ENCODE assay signal across 1 cellular context in genomic region chr13:50081899-50082425, GRCh38.
A peak's percentile ranks its signal among the peaks of the same experiment; 100 is the strongest.
TF ChIP-seq lines count a peak whose summit lies in the region.

No MANE protein-coding gene starts in this region.

TF ChIP-seq in HepG2, 621 proteins besides CTCF, POLR2A, EP300 and RAD21 (continued from another document and continues in another):
- TF ChIP-seq PAWR (CRISPR knock-in tag; IDR thresholded peaks at IDR 0.05; ENCODE audit: borderline replicate concordance) (no peak), DMAP1 (CRISPR knock-in tag; IDR thresholded peaks at IDR 0.05) (peak; percentile 57; the same call in 1 of the 2 replicates), SNAPC5 (CRISPR knock-in tag; IDR thresholded peaks at IDR 0.05; ENCODE audit: borderline replicate concordance) (peak; percentile 97), TP53 (CRISPR knock-in tag; conservative IDR thresholded peaks at IDR 0.05) (no peak), NR2F2 (IDR thresholded peaks at IDR 0.05; ENCODE audit: borderline replicate concordance, low read depth) (no peak), SNRNP70 (IDR thresholded peaks at IDR 0.05; ENCODE audit: low read depth, low read length) (no peak), AKAP8 (CRISPR knock-in tag; IDR thresholded peaks at IDR 0.05) (no peak), ZNF142 (CRISPR knock-in tag; IDR thresholded peaks at IDR 0.05) (no peak), ZNF580 (CRISPR knock-in tag; IDR thresholded peaks at IDR 0.05; ENCODE audit: borderline replicate concordance, low read depth) (no peak), HDAC1 (CRISPR knock-in tag; IDR thresholded peaks at IDR 0.05) (peak; percentile 23; the same call in 1 of the 2 replicates), ZNF570 (CRISPR knock-in tag; IDR thresholded peaks at IDR 0.05; ENCODE audit: borderline replicate concordance) (no peak), PHF5A (CRISPR knock-in tag; IDR thresholded peaks at IDR 0.05; ENCODE audit: low read depth, unreplicated experiment) (peak; percentile 4), ZNF609 (CRISPR knock-in tag; IDR thresholded peaks at IDR 0.05; ENCODE audit: borderline replicate concordance) (0 out of 2 replicates have a peak, but pooled peaks have one; percentile 4), BRF2 (CRISPR knock-in tag; IDR thresholded peaks at IDR 0.05) (peak; percentile 88), ESRRA (CRISPR knock-in tag; IDR thresholded peaks at IDR 0.05; ENCODE audit: low read depth) (no peak), FOXJ3 (CRISPR knock-in tag; IDR thresholded peaks at IDR 0.05; ENCODE audit: borderline replicate concordance) (no peak), GZF1 (CRISPR knock-in tag; IDR thresholded peaks at IDR 0.05) (no peak), TIGD3 (CRISPR knock-in tag; IDR thresholded peaks at IDR 0.05; ENCODE audit: borderline replicate concordance) (no peak), NFKBIZ (CRISPR knock-in tag; IDR thresholded peaks at IDR 0.05) (no peak), ZNF800 (CRISPR knock-in tag; IDR thresholded peaks at IDR 0.05) (no peak), JUN (CRISPR knock-in tag; IDR thresholded peaks at IDR 0.05) (no peak), ERF (CRISPR knock-in tag; IDR thresholded peaks at IDR 0.05) (0 out of 2 replicates have a peak, but pooled peaks have one; percentile 10), YEATS2 (CRISPR knock-in tag; IDR thresholded peaks at IDR 0.05; ENCODE audit: borderline replicate concordance) (peak; percentile 18; the same call in 1 of the 2 replicates), NR3C1 (CRISPR knock-in tag; IDR thresholded peaks at IDR 0.05) (no peak), PHB2 (IDR thresholded peaks at IDR 0.05; ENCODE audit: partially characterized antibody) (no peak), ZNF672 (CRISPR knock-in tag; IDR thresholded peaks at IDR 0.05) (no peak; the same call in 1 of the 2 replicates), ETS1 (CRISPR knock-in tag; IDR thresholded peaks at IDR 0.05) (no peak), HMGXB3 (CRISPR knock-in tag; IDR thresholded peaks at IDR 0.05; ENCODE audit: borderline replicate concordance) (0 out of 2 replicates have a peak, but pooled peaks have one; percentile 52), DRAP1 (CRISPR knock-in tag; IDR thresholded peaks at IDR 0.05) (peak; percentile 56; the same call in 1 of the 2 replicates), ZFY (CRISPR knock-in tag; IDR thresholded peaks at IDR 0.05) (peak; percentile 50), THYN1 (CRISPR knock-in tag; IDR thresholded peaks at IDR 0.05; ENCODE audit: borderline replicate concordance, low read depth) (no peak), ZNF552 (CRISPR knock-in tag; IDR thresholded peaks at IDR 0.05; ENCODE audit: borderline replicate concordance) (no peak), ZNF569 (CRISPR knock-in tag; IDR thresholded peaks at IDR 0.05; ENCODE audit: borderline replicate concordance) (no peak), ZNF232 (CRISPR knock-in tag; IDR thresholded peaks at IDR 0.05; ENCODE audit: borderline replicate concordance) (no peak), NFIC (IDR thresholded peaks at IDR 0.05; ENCODE audit: low read length) (no peak), ZMAT3 (CRISPR knock-in tag; conservative IDR thresholded peaks at IDR 0.05) (no peak), ZNF746 (CRISPR knock-in tag; IDR thresholded peaks at IDR 0.05) (no peak), SMC3 (IDR thresholded peaks at IDR 0.05; ENCODE audit: low read length) (no peak), KMT2B (CRISPR knock-in tag; IDR thresholded peaks at IDR 0.05) (no peak)
